Comparison of ENCODE assay signal across 18 cellular contexts in the genomic region with DNA sequence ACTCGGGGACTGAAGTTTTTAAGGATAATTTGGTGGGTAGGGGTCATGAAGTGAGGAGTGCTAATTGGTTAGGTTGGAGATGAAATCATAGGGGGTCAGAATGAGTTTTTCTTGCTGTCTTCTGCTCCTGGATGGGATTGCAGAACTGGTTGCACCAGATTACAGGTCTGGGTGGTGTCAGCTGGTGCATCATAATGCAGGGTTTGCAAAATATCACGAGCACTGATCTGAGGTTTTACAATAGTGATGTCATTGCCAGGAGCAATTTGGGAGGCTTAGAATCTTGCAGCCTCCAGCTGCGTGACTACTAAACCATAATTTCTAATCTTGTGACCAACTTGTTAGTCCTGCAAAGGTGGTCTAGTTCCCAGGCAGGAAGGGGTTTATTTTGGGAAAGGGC. TPM values are rescaled to one million over a fixed set of nuclear protein-coding genes. Genes with fewer than 3 reads are reported as not detected.
DNase-seq lines count a peak whose midpoint lies in the region; FAIRE-seq and TF ChIP-seq lines count a peak whose summit lies in the region.
"Had no signal": no experiment of that assay in that cellular context is flagged by ENCODE, and none has a peak within 500 bp of the region (broad histone marks: within the 10 kb centered on the region; RNA-seq: fewer than 3 reads in every experiment).

No MANE protein-coding gene starts in this region.

- H3K27me3 ChIP-seq in bronchial epithelial cell (ENCODE audit: control insufficient read depth, insufficient read depth, low read length), result no peaks in the 10 kb centered on the region

- no peak for FAIRE-seq in bronchial epithelial cell (lab: Jason Lieb, UNC)
- FAIRE-seq: A549, D721Med, G401.6, GM12891 had no signal

- peak; percentile 5 for DNase-seq in SIG-M5 treated with dmso at 0.1 percent for 504 hours (lab: John Stamatoyannopoulos, UW; ENCODE audit: unreplicated experiment)
- no peak for DNase-seq in SIG-M5 (lab: John Stamatoyannopoulos, UW)
- DNase-seq in bronchial epithelial cell (ENCODE audit: low read depth), result peak; percentile 48
- peak; percentile 57 for DNase-seq in islet precursor cell
- no peak for DNase-seq in NAMALWA (ENCODE audit: low spot score)
- DNase-seq in activated effector memory CD4-positive, alpha-beta T cell treated with Interleukin-2 at 50 U/mL for 16 hours, result no peak
- DNase-seq in cortex of kidney (lab: John Stamatoyannopoulos, UW), result no peak
- DNase-seq: AML-193; Caco-2; CD4-positive, alpha-beta T cell; GM23248; IMR-90 had no signal

- H3K36me3 ChIP-seq in bronchial epithelial cell (ENCODE audit: control insufficient read depth, insufficient read depth, low read length), result no peaks in the 10 kb centered on the region
- H3K36me3 ChIP-seq: HAP-1 had no signal

- no peak for TF ChIP-seq CTCF in bronchial epithelial cell (IDR thresholded peaks at IDR 0.05; ENCODE audit: insufficient read depth, low read length, severe bottlenecking)

- H3K4me3 ChIP-seq in bronchial epithelial cell (ENCODE audit: low read depth, low read length), result no peak overlapping the region
- H3K4me3 ChIP-seq: A549, GM23248, HAP-1 had no signal

RNA-seq across cellular contexts. Expression of gene CALCB, which starts 46.4 kb away (rescaled TPM):
- 0.53 and 0.77 TPM in 2 replicates for total RNA-seq in bronchial epithelial cell
- total RNA-seq: Caco-2, GM23248, IMR-90 had no signal

RNA-seq across cellular contexts. Expression of gene CALCA, which starts 54.9 kb away (rescaled TPM):
- total RNA-seq in bronchial epithelial cell, result not detected in 2 replicates
- total RNA-seq: Caco-2; CD4-positive, alpha-beta T cell; HT1080; IMR-90 had no signal

Comparison
In these comparisons a context has a peak if more than half of its experiments do, and no peak if none do; other contexts are left out.
1. DNase-seq: peak in SIG-M5 treated with dmso at 0.1 percent for 504 hours (single experiment), bronchial epithelial cell (single experiment) and islet precursor cell (single experiment); none in SIG-M5 (single experiment), NAMALWA (single experiment), activated effector memory CD4-positive, alpha-beta T cell treated with Interleukin-2 at 50 U/mL for 16 hours (single experiment) and cortex of kidney (single experiment).